ENCODE assay signal across 8 cellular contexts in the genomic region with DNA sequence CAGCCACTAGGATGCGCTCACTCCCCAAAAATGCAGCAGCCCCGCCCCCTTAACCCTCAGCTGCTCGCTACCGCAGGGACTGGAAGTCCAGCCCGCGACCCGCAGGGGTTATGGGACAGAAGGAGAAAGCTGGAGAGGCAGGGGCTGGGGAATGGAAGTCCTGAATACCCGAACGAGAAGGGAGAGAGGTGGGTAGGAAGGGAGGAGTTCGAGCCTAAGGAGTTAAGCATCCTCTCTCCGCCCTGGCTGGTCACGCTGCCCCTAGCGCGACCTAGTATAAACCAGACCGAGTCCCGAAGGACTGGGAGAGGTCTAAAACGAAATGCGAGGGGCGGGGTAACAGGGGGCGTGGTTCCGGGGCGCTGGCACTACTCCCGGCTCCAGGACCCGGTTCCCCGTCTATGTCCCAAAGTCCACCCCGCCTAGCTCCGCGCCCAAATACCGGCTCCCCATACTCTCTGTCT. TPM values are rescaled to one million over a fixed set of nuclear protein-coding genes. Genes with fewer than 3 reads are reported as not detected.
DNase-seq lines count a peak whose midpoint lies in the region; ATAC-seq and TF ChIP-seq lines count a peak whose summit lies in the region.

No MANE protein-coding gene starts in this region.

- peak overlapping the region; percentile 89 to 97 (median 94) for H3K27ac Mint-ChIP-seq in CD4-positive, alpha-beta memory T cell

- no peak for TF ChIP-seq POLR2A in GM18505 (IDR thresholded peaks at IDR 0.05; ENCODE audit: borderline replicate concordance, extremely low read depth, insufficient read depth, insufficient read length)

- H3K27me3 Mint-ChIP-seq in CD4-positive, alpha-beta memory T cell, result no peaks in the 10 kb centered on the region

- no peaks in the 10 kb centered on the region for H3K9me3 ChIP-seq in CD4-positive, alpha-beta memory T cell (ENCODE audit: control insufficient read depth in 1 of 2, low read length in 2 of 2)

- CTCF ChIA-PET in CD4-positive, alpha-beta memory T cell (lab: Charles Lee; ENCODE audit: partially characterized antibody), result interaction anchor here (0.7 to 17.2 kb wide), 28 partner anchors 10 to 223 kb away, joined by 3 to 173 read pairs (median 6); a partner anchor contains a TSS

- ATAC-seq in GM21737 (IDR thresholded peaks at IDR 0.05; ENCODE audit: unreplicated experiment), result peak; percentile 44
- ATAC-seq in GM18505 (IDR thresholded peaks at IDR 0.05; ENCODE audit: unreplicated experiment), result no peak

- DNase-seq in CD4-positive, alpha-beta memory T cell, result peak; percentile 72 to 83 (median 77)
- DNase-seq in NCI-H1105 treated with DMSO at 0.1 percent for 48 hours (lab: John Stamatoyannopoulos, UW) (peak; percentile 82), cardiac fibroblast (ENCODE audit: low read depth in 2 of 2) (peak; percentile 92 to 94), iPS-NIHi7 (ENCODE audit: extremely low spot score) (peak; percentile 87)

- H3K4me3 ChIP-seq in CD4-positive, alpha-beta memory T cell (ENCODE audit: low read length in 2 of 2), result peak overlapping the region; percentile 87 to 96
- peak overlapping the region; percentile 80 for H3K4me3 ChIP-seq in WI38 (ENCODE audit: low read depth, low read length)
- peak overlapping the region; percentile 65 to 97 for H3K4me3 ChIP-seq in cardiac fibroblast (replicated peaks in 1 of 2; ENCODE audit: low read depth in 2 of 2, low read length in 2 of 2)
- peak overlapping the region; percentile 52 to 82 (median 77) for H3K4me3 ChIP-seq in skin epidermis

- peak overlapping the region; percentile 94 to 98 (median 97) for H3K4me3 Mint-ChIP-seq in CD4-positive, alpha-beta memory T cell

- H3K9me3 Mint-ChIP-seq in CD4-positive, alpha-beta memory T cell, result no peaks in the 10 kb centered on the region

- peak overlapping the region; percentile 68 for H3K27ac ChIP-seq in CD4-positive, alpha-beta memory T cell (ENCODE audit: low read depth, low read length)
- peak overlapping the region; percentile 51 to 95 (median 89) for H3K27ac ChIP-seq in skin epidermis

- intact Hi-C loops in CD4-positive, alpha-beta memory T cell (cut with micrococcal nuclease), result loop anchor here (1.0 to 2.0 kb wide), 4 partner anchors 40 to 134 kb away; no protein-coding TSS in a partner anchor

- H3K4me1 ChIP-seq in CD4-positive, alpha-beta memory T cell (ENCODE audit: insufficient read depth, low read length), result peaks cover 65% of the 10 kb centered on the region

- H3K4me1 Mint-ChIP-seq in CD4-positive, alpha-beta memory T cell, result peaks cover 32 to 70% (median 47%) of the 10 kb centered on the region in 4 donors

- TF ChIP-seq CTCF in WI38 (IDR thresholded peaks at IDR 0.05; ENCODE audit: low read depth, low read length) (no peak), cardiac fibroblast (IDR thresholded peaks at IDR 0.05; ENCODE audit: low read depth, low read length) (no peak)

- H3K36me3 Mint-ChIP-seq in CD4-positive, alpha-beta memory T cell, result peaks cover 34 to 44% of the 10 kb centered on the region in 2 donors

- peaks cover 34% of the 10 kb centered on the region for H3K36me3 ChIP-seq in CD4-positive, alpha-beta memory T cell (ENCODE audit: insufficient read depth, low read length)

- H3K27me3 ChIP-seq in CD4-positive, alpha-beta memory T cell (ENCODE audit: insufficient read depth, low read length), result no peaks in the 10 kb centered on the region

- POLR2A ChIA-PET in CD4-positive, alpha-beta memory T cell (lab: Charles Lee; ENCODE audit: partially characterized antibody), result interaction anchor here (0.7 to 8.2 kb wide), 23 partner anchors 8 to 242 kb away, joined by 3 to 77 read pairs (median 5); a partner anchor contains a TSS

RNA-seq across cellular contexts. Expression of a gene that starts 0.4 kb away (rescaled TPM):
- total RNA-seq in CD4-positive, alpha-beta memory T cell, result 1 to 10 TPM; 5.4 to 7.4 TPM
- polyA plus RNA-seq in CD4-positive, alpha-beta memory T cell, result 10 to 100 TPM; 16.4 to 19.8 TPM

RNA-seq across cellular contexts. Expression of a gene that starts 6.4 kb away (rescaled TPM):
- not detected for total RNA-seq in CD4-positive, alpha-beta memory T cell
- polyA plus RNA-seq in CD4-positive, alpha-beta memory T cell, result not detected

RNA-seq across cellular contexts. Expression of a gene that starts 6.8 kb away (rescaled TPM):
- 10 to 100 TPM; 91.0 to 98.3 TPM for total RNA-seq in CD4-positive, alpha-beta memory T cell
- polyA plus RNA-seq in CD4-positive, alpha-beta memory T cell, result 100 to 1,000 TPM; 462 to 601 TPM

RNA-seq across cellular contexts. Expression of a gene that starts 8.0 kb away (rescaled TPM):
- total RNA-seq in CD4-positive, alpha-beta memory T cell, result not detected
- not detected for polyA plus RNA-seq in CD4-positive, alpha-beta memory T cell

RNA-seq across cellular contexts. Expression of a gene that starts 10.3 kb away (rescaled TPM):
- total RNA-seq in CD4-positive, alpha-beta memory T cell, result 10 to 100 TPM; 11.4 to 12.1 TPM
- 1 to 10 TPM in 1 of 2 donors, under 1 TPM in 1; 0.95 to 3.2 TPM for polyA plus RNA-seq in CD4-positive, alpha-beta memory T cell
